Comparison of ENCODE assay signal across 1 cellular context in genomic region chr3:126292318-126293070, GRCh38.
TF ChIP-seq lines count a peak whose summit lies in the region.

No MANE protein-coding gene starts in this region.

TF ChIP-seq in IMR-90, 13 proteins besides CTCF, POLR2A, EP300 and RAD21 (continued from another document):
- TF ChIP-seq USF2 (IDR thresholded peaks at IDR 0.05; ENCODE audit: low read depth, low read length) (no peak), ELK1 (IDR thresholded peaks at IDR 0.05; ENCODE audit: borderline replicate concordance, low read depth, low read length) (no peak), FOS (IDR thresholded peaks at IDR 0.05; ENCODE audit: low read depth, low read length) (no peak), MXI1 (IDR thresholded peaks at IDR 0.05; ENCODE audit: borderline replicate concordance, low read depth, low read length) (no peak)
